ENCODE assay signal across 1 cellular context in genomic region chr13:112330479-112331407, GRCh38.
TF ChIP-seq lines count a peak whose summit lies in the region.

No MANE protein-coding gene starts in this region.

TF ChIP-seq in WTC11, 78 proteins besides CTCF, POLR2A, EP300 and RAD21 (continued from another document):
- TF ChIP-seq CREM (CRISPR knock-in tag; IDR thresholded peaks at IDR 0.05): peak; percentile 24; the same call in 1 of the 2 replicates
- TF ChIP-seq ATF1 (CRISPR knock-in tag; IDR thresholded peaks at IDR 0.05): peak; percentile 59; the same call in 1 of the 2 replicates
- no peak for TF ChIP-seq ATF6 (CRISPR knock-in tag; IDR thresholded peaks at IDR 0.05)
- TF ChIP-seq AFF4 (CRISPR knock-in tag; IDR thresholded peaks at IDR 0.05; ENCODE audit: borderline replicate concordance): no peak
- TF ChIP-seq TP53 (CRISPR knock-in tag; IDR thresholded peaks at IDR 0.05): no peak
- no peak for TF ChIP-seq RELA (CRISPR knock-in tag; IDR thresholded peaks at IDR 0.05; ENCODE audit: borderline replicate concordance)
- no peak for TF ChIP-seq ZBTB21 (CRISPR knock-in tag; IDR thresholded peaks at IDR 0.05; ENCODE audit: borderline replicate concordance)
- TF ChIP-seq HMGXB4 (CRISPR knock-in tag; IDR thresholded peaks at IDR 0.05): no peak
- no peak for TF ChIP-seq IRF2 (CRISPR knock-in tag; IDR thresholded peaks at IDR 0.05; ENCODE audit: borderline replicate concordance, low read depth)
- TF ChIP-seq ARID4B (CRISPR knock-in tag; IDR thresholded peaks at IDR 0.05; ENCODE audit: borderline replicate concordance): no peak
